ENCODE assay signal across 15 cellular contexts in genomic region chr1:15692121-15692682, GRCh38. TPM values are rescaled to one million over a fixed set of nuclear protein-coding genes. Genes with fewer than 3 reads are reported as not detected.
DNase-seq lines count a peak whose midpoint lies in the region; ATAC-seq and TF ChIP-seq lines count a peak whose summit lies in the region.
"Had no signal": no experiment of that assay in that cellular context is flagged by ENCODE, and none has a peak within 500 bp of the region (broad histone marks: within the 10 kb centered on the region; RNA-seq: fewer than 3 reads in every experiment).

No MANE protein-coding gene starts in this region.

- peak overlapping the region in 2 of 3 donors; percentile 30 to 62 for H3K9ac ChIP-seq in skeletal muscle tissue (ENCODE audit: low read depth in 1 of 3, low read length in 3 of 3)

- H3K4me3 ChIP-seq in right atrium auricular region (no peak overlapping the region), skeletal muscle tissue (ENCODE audit: low read length in 3 of 3) (no peak overlapping the region)
- H3K4me3 ChIP-seq: SJCRH30, thoracic aorta had no signal

- H3K27ac ChIP-seq in right atrium auricular region (peak overlapping the region; percentile 63 to 76), skeletal muscle tissue (ENCODE audit: low read depth, low read length) (peak overlapping the region; percentile 67)
- H3K27ac ChIP-seq: HL-60, SJCRH30 had no signal

- POLR2A ChIA-PET in activated CD8-positive, alpha-beta T cell treated with anti-CD3 and anti-CD28 coated beads for 36 hours (lab: Charles Lee), result interaction anchor here (1.0 kb wide), 1 partner anchor 109 kb away, joined by 4 read pairs; no protein-coding TSS in a partner anchor
- POLR2A ChIA-PET in activated CD8-positive, alpha-beta T cell treated with anti-CD3 and anti-CD28 coated beads, Interleukin-2, amount 10 ng/mL, durations not matched to agents 7 days and 5 days (lab: Charles Lee), result no interaction called here

- H3K9me3 Mint-ChIP-seq in activated CD8-positive, alpha-beta T cell treated with anti-CD3 and anti-CD28 coated beads for 36 hours, result peaks cover 6% of the 10 kb centered on the region
- no peaks in the 10 kb centered on the region for H3K9me3 Mint-ChIP-seq in activated CD8-positive, alpha-beta T cell treated with anti-CD3 and anti-CD28 coated beads, Interleukin-2, amount 10 ng/mL, durations not matched to agents 7 days and 5 days (ENCODE audit: insufficient read depth)
- no peaks in the 10 kb centered on the region for H3K9me3 Mint-ChIP-seq in activated naive CD8-positive, alpha-beta T cell (ENCODE audit: low read depth)

- intact Hi-C loops in activated CD8-positive, alpha-beta T cell treated with anti-CD3 and anti-CD28 coated beads for 36 hours (cut with micrococcal nuclease), result no loop called here

- H3K4me1 ChIP-seq in right atrium auricular region (peaks cover 0 to 54% of the 10 kb centered on the region in 2 donors), skeletal muscle tissue (ENCODE audit: control insufficient read depth in 3 of 3, insufficient read depth in 3 of 3, low read length in 3 of 3) (peaks cover 27 to 35% (median 34%) of the 10 kb centered on the region in 3 donors)

- peaks cover 18% of the 10 kb centered on the region for H3K36me3 Mint-ChIP-seq in activated CD8-positive, alpha-beta T cell treated with anti-CD3 and anti-CD28 coated beads for 36 hours (ENCODE audit: low read depth)
- H3K36me3 Mint-ChIP-seq in activated CD8-positive, alpha-beta T cell treated with anti-CD3 and anti-CD28 coated beads, Interleukin-2, amount 10 ng/mL, durations not matched to agents 7 days and 5 days (ENCODE audit: low read depth), result peaks cover 34% of the 10 kb centered on the region
- H3K36me3 Mint-ChIP-seq in activated naive CD8-positive, alpha-beta T cell, result peaks cover 5% of the 10 kb centered on the region

- peak overlapping the region; percentile 63 for H3K27ac Mint-ChIP-seq in activated CD8-positive, alpha-beta T cell treated with anti-CD3 and anti-CD28 coated beads for 36 hours
- no peak overlapping the region for H3K27ac Mint-ChIP-seq in activated CD8-positive, alpha-beta T cell treated with anti-CD3 and anti-CD28 coated beads, Interleukin-2, amount 10 ng/mL, durations not matched to agents 7 days and 5 days
- H3K27ac Mint-ChIP-seq in activated naive CD8-positive, alpha-beta T cell, result peak overlapping the region; percentile 28

- CTCF ChIA-PET in activated CD8-positive, alpha-beta T cell treated with anti-CD3 and anti-CD28 coated beads for 36 hours (lab: Charles Lee), result no interaction called here
- CTCF ChIA-PET in activated CD8-positive, alpha-beta T cell treated with anti-CD3 and anti-CD28 coated beads, Interleukin-2, amount 10 ng/mL, durations not matched to agents 7 days and 5 days (lab: Charles Lee), result no interaction called here

- peaks cover 11% of the 10 kb centered on the region for H3K36me3 ChIP-seq in right atrium auricular region
- H3K36me3 ChIP-seq in skeletal muscle tissue (ENCODE audit: control insufficient read depth in 3 of 3, insufficient read depth in 3 of 3, low read length in 3 of 3), result peaks cover 2 to 7% (median 4%) of the 10 kb centered on the region in 3 donors
- H3K36me3 ChIP-seq: thoracic aorta had no signal

- no peak overlapping the region for H3K4me3 Mint-ChIP-seq in activated CD8-positive, alpha-beta T cell treated with anti-CD3 and anti-CD28 coated beads for 36 hours
- no peak overlapping the region for H3K4me3 Mint-ChIP-seq in activated CD8-positive, alpha-beta T cell treated with anti-CD3 and anti-CD28 coated beads, Interleukin-2, amount 10 ng/mL, durations not matched to agents 7 days and 5 days
- H3K4me3 Mint-ChIP-seq in activated naive CD8-positive, alpha-beta T cell, result no peak overlapping the region

- no peaks in the 10 kb centered on the region for H3K27me3 Mint-ChIP-seq in activated CD8-positive, alpha-beta T cell treated with anti-CD3 and anti-CD28 coated beads for 36 hours
- no peaks in the 10 kb centered on the region for H3K27me3 Mint-ChIP-seq in activated CD8-positive, alpha-beta T cell treated with anti-CD3 and anti-CD28 coated beads, Interleukin-2, amount 10 ng/mL, durations not matched to agents 7 days and 5 days (ENCODE audit: low read depth)
- H3K27me3 Mint-ChIP-seq in activated naive CD8-positive, alpha-beta T cell, result no peaks in the 10 kb centered on the region

- H3K9me3 ChIP-seq in right atrium auricular region (no peaks in the 10 kb centered on the region), skeletal muscle tissue (ENCODE audit: control insufficient read depth in 3 of 3, low read length in 3 of 3) (no peaks in the 10 kb centered on the region)
- H3K9me3 ChIP-seq: SJCRH30, thoracic aorta had no signal

- no peaks in the 10 kb centered on the region for H3K27me3 ChIP-seq in right atrium auricular region
- no peaks in the 10 kb centered on the region for H3K27me3 ChIP-seq in skeletal muscle tissue (ENCODE audit: control insufficient read depth in 3 of 3, insufficient read depth in 3 of 3, low read length in 3 of 3)
- H3K27me3 ChIP-seq: SJCRH30 had no signal

- TF ChIP-seq CTCF in activated CD8-positive, alpha-beta T cell treated with anti-CD3 and anti-CD28 coated beads for 36 hours (IDR thresholded peaks at IDR 0.05), result no peak
- no peak for TF ChIP-seq CTCF in right atrium auricular region (IDR thresholded peaks at IDR 0.05)

- ATAC-seq in activated CD8-positive, alpha-beta T cell treated with anti-CD3 and anti-CD28 coated beads for 36 hours, result no peak
- no peak for ATAC-seq in activated CD8-positive, alpha-beta T cell treated with anti-CD3 and anti-CD28 coated beads, Interleukin-2, amount 10 ng/mL, durations not matched to agents 7 days and 5 days
- no peak for ATAC-seq in HG03159 (IDR thresholded peaks at IDR 0.05; ENCODE audit: unreplicated experiment)

- no peak for DNase-seq in activated CD8-positive, alpha-beta T cell treated with anti-CD3 and anti-CD28 coated beads for 36 hours
- no peak for DNase-seq in activated CD8-positive, alpha-beta T cell treated with anti-CD3 and anti-CD28 coated beads, Interleukin-2, amount 10 ng/mL, durations not matched to agents 7 days and 5 days
- no peak for DNase-seq in right atrium auricular region (ENCODE audit: low spot score)
- no peak for DNase-seq in DMS153 treated with DMSO at 0.1 percent for 48 hours (lab: John Stamatoyannopoulos, UW; ENCODE audit: unreplicated experiment)
- DNase-seq in DMS114 treated with DMSO at 0.1 percent for 48 hours (lab: John Stamatoyannopoulos, UW; ENCODE audit: unreplicated experiment), result no peak
- DNase-seq: glutamatergic neuron, HCEC 1CT had no signal

- H3K4me1 Mint-ChIP-seq in activated CD8-positive, alpha-beta T cell treated with anti-CD3 and anti-CD28 coated beads for 36 hours (ENCODE audit: low read depth), result peaks cover 35% of the 10 kb centered on the region
- peaks cover 31% of the 10 kb centered on the region for H3K4me1 Mint-ChIP-seq in activated CD8-positive, alpha-beta T cell treated with anti-CD3 and anti-CD28 coated beads, Interleukin-2, amount 10 ng/mL, durations not matched to agents 7 days and 5 days (ENCODE audit: low read depth)
- H3K4me1 Mint-ChIP-seq in activated naive CD8-positive, alpha-beta T cell (ENCODE audit: low read depth), result peaks cover 48% of the 10 kb centered on the region

RNA-seq across cellular contexts. Expression of gene PLEKHM2, which starts 8.1 kb away (rescaled TPM):
- 10 to 100 TPM; 41.5 to 42.9 TPM for total RNA-seq in activated CD8-positive, alpha-beta T cell treated with anti-CD3 and anti-CD28 coated beads for 36 hours
- total RNA-seq in activated CD8-positive, alpha-beta T cell treated with anti-CD3 and anti-CD28 coated beads, Interleukin-2, amount 10 ng/mL, durations not matched to agents 7 days and 5 days, result 10 to 100 TPM; 51.0 to 52.6 TPM
- 10 to 100 TPM; 53.6 to 78.1 TPM for total RNA-seq in right atrium auricular region
- total RNA-seq in skeletal muscle tissue, result 36.0 TPM

RNA-seq across cellular contexts. Expression of gene SLC25A34, which starts 43.9 kb away (rescaled TPM):
- total RNA-seq in activated CD8-positive, alpha-beta T cell treated with anti-CD3 and anti-CD28 coated beads for 36 hours, result under 1 TPM; 0.56 to 0.81 TPM
- total RNA-seq in activated CD8-positive, alpha-beta T cell treated with anti-CD3 and anti-CD28 coated beads, Interleukin-2, amount 10 ng/mL, durations not matched to agents 7 days and 5 days, result 1 to 10 TPM; 1.6 TPM
- total RNA-seq in right atrium auricular region (10 to 100 TPM in 1 of 2 donors, 1 to 10 TPM in 1; 4.2 to 16.1 TPM), skeletal muscle tissue (1.6 TPM)

RNA-seq across cellular contexts. Expression of gene TMEM82, which starts 50.1 kb away (rescaled TPM):
- not detected for total RNA-seq in activated CD8-positive, alpha-beta T cell treated with anti-CD3 and anti-CD28 coated beads for 36 hours
- not detected for total RNA-seq in activated CD8-positive, alpha-beta T cell treated with anti-CD3 and anti-CD28 coated beads, Interleukin-2, amount 10 ng/mL, durations not matched to agents 7 days and 5 days
- not detected for total RNA-seq in right atrium auricular region
- not detected for total RNA-seq in skeletal muscle tissue
- total RNA-seq: kidney epithelial cell, M059J, SJCRH30, thoracic aorta had no signal
